ENCODE assay signal across 17 cellular contexts in the genomic region with DNA sequence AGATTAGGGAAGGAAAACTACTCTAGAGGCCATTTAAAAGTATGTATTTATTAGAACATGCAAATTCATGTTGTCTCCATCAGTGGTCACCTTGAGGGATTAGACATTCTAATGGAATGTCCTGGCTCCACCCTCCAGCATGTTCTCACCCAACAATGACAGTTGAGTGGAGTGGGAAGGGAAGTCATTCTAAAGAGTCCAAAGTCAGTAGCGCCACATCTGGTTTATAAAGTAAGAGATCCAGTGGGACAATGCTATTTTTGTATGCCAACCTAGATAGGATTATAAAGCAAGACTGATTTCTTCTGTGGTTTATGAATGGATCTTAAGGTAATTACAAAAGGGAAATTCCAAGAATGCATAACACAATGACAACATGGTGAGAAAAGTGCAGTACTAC. TPM values are rescaled to one million over a fixed set of nuclear protein-coding genes. Genes with fewer than 3 reads are reported as not detected.
DNase-seq lines count a peak whose midpoint lies in the region; ATAC-seq and TF ChIP-seq lines count a peak whose summit lies in the region.
"Had no signal": no experiment of that assay in that cellular context is flagged by ENCODE, and none has a peak within 500 bp of the region (broad histone marks: within the 10 kb centered on the region; RNA-seq: fewer than 3 reads in every experiment).

No MANE protein-coding gene starts in this region.

- H3K36me3 Mint-ChIP-seq in HFFc6 (ENCODE audit: low read depth) = peaks cover 21% of the 10 kb centered on the region

- H3K27me3 Mint-ChIP-seq in HFFc6 (ENCODE audit: insufficient read depth) = no peaks in the 10 kb centered on the region

- 0 out of 2 replicates have a peak overlapping the region, but pooled peaks have one; percentile 39 for H3K4me3 Mint-ChIP-seq in HFFc6
- H3K4me3 Mint-ChIP-seq: activated T-helper 1 cell treated with anti-CD3 and anti-CD28 coated beads, Interleukin-12 subunit alpha, Interleukin-12 subunit beta, Interleukin-2, Interleukin-4 antibody, amounts not matched to agents 30 ng/mL and 10 ng/mL and 1 ng/mL, durations not matched to agents 14 hours and 24 hours and 36 hours had no signal

- no peaks in the 10 kb centered on the region for H3K27me3 ChIP-seq in adipocyte (replicated peaks; ENCODE audit: control insufficient read depth, insufficient read depth, low read length)
- H3K27me3 ChIP-seq in foreskin keratinocyte = no peaks in the 10 kb centered on the region

- peak; percentile 40 for DNase-seq in AG08395 (ENCODE audit: low spot score)
- DNase-seq in HFFc6 = peak; percentile 35
- peak; percentile 16 for DNase-seq in adipocyte (ENCODE audit: low read depth)
- peak; percentile 61 to 75 for DNase-seq in foreskin keratinocyte
- DNase-seq in NCI-H345 (lab: John Stamatoyannopoulos, UW) = no peak
- no peak for DNase-seq in RKO (ENCODE audit: low spot score)
- no peak for DNase-seq in effector CD8-positive, alpha-beta T cell (lab: John Stamatoyannopoulos, UW)
- DNase-seq: activated CD4-positive, alpha-beta T cell treated with anti-CD3 and anti-CD28 coated beads, Interleukin-2, amount 50 U/mL, for 1 hour; aorta; head of caudate nucleus; Kasumi-1; NCI-H2029 treated with DMSO at 0.1 percent for 48 hours; NCI-H82; posterior cingulate gyrus; SHP77 had no signal

- H3K9ac ChIP-seq in adipocyte (ENCODE audit: low read length) = no peak overlapping the region

- peaks cover 46% of the 10 kb centered on the region for H3K4me1 Mint-ChIP-seq in HFFc6 (ENCODE audit: low read depth)

- H3K9me3 Mint-ChIP-seq in HFFc6 = no peaks in the 10 kb centered on the region
- H3K9me3 Mint-ChIP-seq: activated T-helper 1 cell treated with anti-CD3 and anti-CD28 coated beads, Interleukin-12 subunit alpha, Interleukin-12 subunit beta, Interleukin-2, Interleukin-4 antibody, amounts not matched to agents 30 ng/mL and 10 ng/mL and 1 ng/mL, durations not matched to agents 14 hours and 24 hours and 36 hours had no signal

- no peak overlapping the region for H3K4me3 ChIP-seq in adipocyte (ENCODE audit: low read length)

- H3K27ac Mint-ChIP-seq in HFFc6 = peak overlapping the region; percentile 73
- H3K27ac Mint-ChIP-seq: activated T-helper 1 cell treated with anti-CD3 and anti-CD28 coated beads, Interleukin-12 subunit alpha, Interleukin-12 subunit beta, Interleukin-2, Interleukin-4 antibody, amounts not matched to agents 30 ng/mL and 10 ng/mL and 1 ng/mL, durations not matched to agents 14 hours and 24 hours and 36 hours had no signal

- H3K27ac ChIP-seq in foreskin keratinocyte = peak overlapping the region; percentile 2

- no peaks in the 10 kb centered on the region for H3K9me3 ChIP-seq in adipocyte (ENCODE audit: control insufficient read depth, low read length)

- peaks cover 16% of the 10 kb centered on the region for H3K36me3 ChIP-seq in adipocyte (ENCODE audit: control insufficient read depth, insufficient read depth, low read length, severe bottlenecking)

- ATAC-seq in foreskin keratinocyte (peak; percentile 78), GM21825 (IDR thresholded peaks at IDR 0.05; ENCODE audit: unreplicated experiment) (no peak)

- peaks cover 24% of the 10 kb centered on the region for H3K4me1 ChIP-seq in adipocyte (ENCODE audit: control insufficient read depth, insufficient read depth, low read length)
- peaks cover 31% of the 10 kb centered on the region for H3K4me1 ChIP-seq in foreskin keratinocyte

- TF ChIP-seq CTCF in HFFc6 (IDR thresholded peaks at IDR 0.05) = no peak
- TF ChIP-seq CTCF in foreskin keratinocyte (conservative IDR thresholded peaks at IDR 0.05) = peak; percentile 9

RNA-seq across cellular contexts. Expression of a gene that starts 33.3 kb away (rescaled TPM):
- total RNA-seq in HFFc6 (2021; fragmentation: NEBNext Ultra II Directional; extraction: Animal tissue kit (Norgen Biotek cat#: 25700)) = 10 to 100 TPM in 4 of 6 experiments, 1 to 10 TPM in 2; 7.4 to 14.6 (median 11.7) TPM
- 6.5 and 7.5 TPM in 2 replicates for total RNA-seq in foreskin keratinocyte
- 2.5 and 2.6 TPM in 2 replicates for polyA plus RNA-seq in foreskin keratinocyte

RNA-seq across cellular contexts. Expression of a gene that starts 44.1 kb away (rescaled TPM):
- 10 to 100 TPM; 27.8 to 35.0 (median 31.0) TPM for total RNA-seq in HFFc6 (2021; fragmentation: NEBNext Ultra II Directional; extraction: Animal tissue kit (Norgen Biotek cat#: 25700))
- total RNA-seq in foreskin keratinocyte = 35.8 and 40.5 TPM in 2 replicates
- 21.9 and 27.2 TPM in 2 replicates for polyA plus RNA-seq in foreskin keratinocyte

Comparison
In these comparisons a context has a peak if more than half of its experiments do, and no peak if none do; other contexts are left out.
1. DNase-seq: peak in AG08395 (single experiment), HFFc6 (single experiment), adipocyte (single experiment) and foreskin keratinocyte (2 of 2); none in NCI-H345 (single experiment), RKO (single experiment) and effector CD8-positive, alpha-beta T cell (single experiment).